Comparison of ENCODE assay signal across 1 cellular context in genomic region chr3:53159415-53160135, GRCh38.
A peak's percentile ranks its signal among the peaks of the same experiment; 100 is the strongest.
TF ChIP-seq lines count a peak whose summit lies in the region.

No MANE protein-coding gene starts in this region.

TF ChIP-seq in HepG2, 621 proteins besides CTCF, POLR2A, EP300 and RAD21 (continued from another document and continues in another):
- TF ChIP-seq, protein P1, sequence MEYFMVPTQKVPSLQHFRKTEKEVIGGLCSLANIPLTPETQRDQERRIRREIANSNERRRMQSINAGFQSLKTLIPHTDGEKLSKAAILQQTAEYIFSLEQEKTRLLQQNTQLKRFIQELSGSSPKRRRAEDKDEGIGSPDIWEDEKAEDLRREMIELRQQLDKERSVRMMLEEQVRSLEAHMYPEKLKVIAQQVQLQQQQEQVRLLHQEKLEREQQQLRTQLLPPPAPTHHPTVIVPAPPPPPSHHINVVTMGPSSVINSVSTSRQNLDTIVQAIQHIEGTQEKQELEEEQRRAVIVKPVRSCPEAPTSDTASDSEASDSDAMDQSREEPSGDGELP (IDR thresholded peaks at IDR 0.05; ENCODE audit: borderline replicate concordance, low read depth): no peak
- TF ChIP-seq RXRA (CRISPR knock-in tag; IDR thresholded peaks at IDR 0.05) (peak; percentile 97), JUNB (CRISPR knock-in tag; IDR thresholded peaks at IDR 0.05; ENCODE audit: borderline replicate concordance) (no peak), ATF6 (CRISPR knock-in tag; conservative IDR thresholded peaks at IDR 0.05) (no peak), ZNF740 (CRISPR knock-in tag; IDR thresholded peaks at IDR 0.05) (no peak), SOX13 (IDR thresholded peaks at IDR 0.05) (peak; percentile 31; the same call in 1 of the 2 replicates), SOX13 (CRISPR knock-in tag; conservative IDR thresholded peaks at IDR 0.05 in 1 of 2, IDR thresholded peaks at IDR 0.05 in 1 of 2) (peak in 1 of 2 experiments; percentile 87; a peak in 2 of 4 replicates), HNRNPH1 (optimal IDR thresholded peaks at IDR 0.05; ENCODE audit: low read depth, low read length) (no peak), ZNF605 (CRISPR knock-in tag; IDR thresholded peaks at IDR 0.05) (peak; percentile 60; the same call in 1 of the 2 replicates), IKZF5 (CRISPR knock-in tag; IDR thresholded peaks at IDR 0.05) (peak; percentile 43; the same call in 1 of the 2 replicates), HNF1B (CRISPR knock-in tag; IDR thresholded peaks at IDR 0.05) (no peak; the same call in 1 of the 2 replicates), WIZ (CRISPR knock-in tag; IDR thresholded peaks at IDR 0.05) (0 out of 2 replicates have a peak, but pooled peaks have one; percentile 2), POLR2G (IDR thresholded peaks at IDR 0.05; ENCODE audit: low read depth, low read length) (peak; percentile 61), ZBTB14 (CRISPR knock-in tag; IDR thresholded peaks at IDR 0.05) (no peak), SRY (CRISPR knock-in tag; IDR thresholded peaks at IDR 0.05) (no peak), ZNF530 (CRISPR knock-in tag; IDR thresholded peaks at IDR 0.05; ENCODE audit: low read depth) (no peak), ARNTL (CRISPR knock-in tag; IDR thresholded peaks at IDR 0.05) (no peak; the same call in 1 of the 2 replicates), ZKSCAN8 (CRISPR knock-in tag; IDR thresholded peaks at IDR 0.05; ENCODE audit: borderline replicate concordance) (0 out of 2 replicates have a peak, but pooled peaks have one; percentile 49), MEF2D (CRISPR knock-in tag; IDR thresholded peaks at IDR 0.05) (0 out of 2 replicates have a peak, but pooled peaks have one; percentile 11), MIER2 (CRISPR knock-in tag; IDR thresholded peaks at IDR 0.05) (no peak; the same call in 1 of the 2 replicates), FOXP4 (CRISPR knock-in tag; IDR thresholded peaks at IDR 0.05) (0 out of 2 replicates have a peak, but pooled peaks have one; percentile 28), SSRP1 (CRISPR knock-in tag; IDR thresholded peaks at IDR 0.05) (no peak)
- TF ChIP-seq, protein P2, sequence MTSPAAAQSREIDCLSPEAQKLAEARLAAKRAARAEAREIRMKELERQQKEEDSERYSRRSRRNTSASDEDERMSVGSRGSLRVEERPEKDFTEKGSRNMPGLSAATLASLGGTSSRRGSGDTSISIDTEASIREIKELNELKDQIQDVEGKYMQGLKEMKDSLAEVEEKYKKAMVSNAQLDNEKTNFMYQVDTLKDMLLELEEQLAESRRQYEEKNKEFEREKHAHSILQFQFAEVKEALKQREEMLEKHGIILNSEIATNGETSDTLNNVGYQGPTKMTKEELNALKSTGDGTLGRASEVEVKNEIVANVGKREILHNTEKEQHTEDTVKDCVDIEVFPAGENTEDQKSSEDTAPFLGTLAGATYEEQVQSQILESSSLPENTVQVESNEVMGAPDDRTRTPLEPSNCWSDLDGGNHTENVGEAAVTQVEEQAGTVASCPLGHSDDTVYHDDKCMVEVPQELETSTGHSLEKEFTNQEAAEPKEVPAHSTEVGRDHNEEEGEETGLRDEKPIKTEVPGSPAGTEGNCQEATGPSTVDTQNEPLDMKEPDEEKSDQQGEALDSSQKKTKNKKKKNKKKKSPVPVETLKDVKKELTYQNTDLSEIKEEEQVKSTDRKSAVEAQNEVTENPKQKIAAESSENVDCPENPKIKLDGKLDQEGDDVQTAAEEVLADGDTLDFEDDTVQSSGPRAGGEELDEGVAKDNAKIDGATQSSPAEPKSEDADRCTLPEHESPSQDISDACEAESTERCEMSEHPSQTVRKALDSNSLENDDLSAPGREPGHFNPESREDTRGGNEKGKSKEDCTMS (CRISPR knock-in tag; conservative IDR thresholded peaks at IDR 0.05): no peak
- TF ChIP-seq, protein P3, sequence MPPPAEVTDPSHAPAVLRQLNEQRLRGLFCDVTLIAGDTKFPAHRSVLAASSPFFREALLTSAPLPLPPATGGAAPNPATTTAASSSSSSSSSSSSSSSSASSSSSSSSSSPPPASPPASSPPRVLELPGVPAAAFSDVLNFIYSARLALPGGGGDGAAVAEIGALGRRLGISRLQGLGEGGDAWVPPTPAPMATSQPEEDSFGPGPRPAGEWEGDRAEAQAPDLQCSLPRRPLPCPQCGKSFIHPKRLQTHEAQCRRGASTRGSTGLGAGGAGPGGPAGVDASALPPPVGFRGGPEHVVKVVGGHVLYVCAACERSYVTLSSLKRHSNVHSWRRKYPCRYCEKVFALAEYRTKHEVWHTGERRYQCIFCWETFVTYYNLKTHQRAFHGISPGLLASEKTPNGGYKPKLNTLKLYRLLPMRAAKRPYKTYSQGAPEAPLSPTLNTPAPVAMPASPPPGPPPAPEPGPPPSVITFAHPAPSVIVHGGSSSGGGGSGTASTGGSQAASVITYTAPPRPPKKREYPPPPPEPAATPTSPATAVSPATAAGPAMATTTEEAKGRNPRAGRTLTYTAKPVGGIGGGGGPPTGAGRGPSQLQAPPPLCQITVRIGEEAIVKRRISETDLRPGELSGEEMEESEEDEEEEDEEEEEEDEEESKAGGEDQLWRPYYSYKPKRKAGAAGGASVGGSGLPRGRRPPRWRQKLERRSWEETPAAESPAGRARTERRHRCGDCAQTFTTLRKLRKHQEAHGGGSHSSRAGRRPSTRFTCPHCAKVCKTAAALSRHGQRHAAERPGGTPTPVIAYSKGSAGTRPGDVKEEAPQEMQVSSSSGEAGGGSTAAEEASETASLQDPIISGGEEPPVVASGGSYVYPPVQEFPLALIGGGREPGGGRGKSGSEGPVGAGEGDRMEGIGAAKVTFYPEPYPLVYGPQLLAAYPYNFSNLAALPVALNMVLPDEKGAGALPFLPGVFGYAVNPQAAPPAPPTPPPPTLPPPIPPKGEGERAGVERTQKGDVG (CRISPR knock-in tag; IDR thresholded peaks at IDR 0.05; ENCODE audit: borderline replicate concordance): no peak
- TF ChIP-seq, protein P4, sequence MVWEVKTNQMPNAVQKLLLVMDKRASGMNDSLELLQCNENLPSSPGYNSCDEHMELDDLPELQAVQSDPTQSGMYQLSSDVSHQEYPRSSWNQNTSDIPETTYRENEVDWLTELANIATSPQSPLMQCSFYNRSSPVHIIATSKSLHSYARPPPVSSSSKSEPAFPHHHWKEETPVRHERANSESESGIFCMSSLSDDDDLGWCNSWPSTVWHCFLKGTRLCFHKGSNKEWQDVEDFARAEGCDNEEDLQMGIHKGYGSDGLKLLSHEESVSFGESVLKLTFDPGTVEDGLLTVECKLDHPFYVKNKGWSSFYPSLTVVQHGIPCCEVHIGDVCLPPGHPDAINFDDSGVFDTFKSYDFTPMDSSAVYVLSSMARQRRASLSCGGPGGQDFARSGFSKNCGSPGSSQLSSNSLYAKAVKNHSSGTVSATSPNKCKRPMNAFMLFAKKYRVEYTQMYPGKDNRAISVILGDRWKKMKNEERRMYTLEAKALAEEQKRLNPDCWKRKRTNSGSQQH (CRISPR knock-in tag; IDR thresholded peaks at IDR 0.05; ENCODE audit: low read depth): peak; percentile 51; the same call in 1 of the 2 replicates
- TF ChIP-seq, protein P5, sequence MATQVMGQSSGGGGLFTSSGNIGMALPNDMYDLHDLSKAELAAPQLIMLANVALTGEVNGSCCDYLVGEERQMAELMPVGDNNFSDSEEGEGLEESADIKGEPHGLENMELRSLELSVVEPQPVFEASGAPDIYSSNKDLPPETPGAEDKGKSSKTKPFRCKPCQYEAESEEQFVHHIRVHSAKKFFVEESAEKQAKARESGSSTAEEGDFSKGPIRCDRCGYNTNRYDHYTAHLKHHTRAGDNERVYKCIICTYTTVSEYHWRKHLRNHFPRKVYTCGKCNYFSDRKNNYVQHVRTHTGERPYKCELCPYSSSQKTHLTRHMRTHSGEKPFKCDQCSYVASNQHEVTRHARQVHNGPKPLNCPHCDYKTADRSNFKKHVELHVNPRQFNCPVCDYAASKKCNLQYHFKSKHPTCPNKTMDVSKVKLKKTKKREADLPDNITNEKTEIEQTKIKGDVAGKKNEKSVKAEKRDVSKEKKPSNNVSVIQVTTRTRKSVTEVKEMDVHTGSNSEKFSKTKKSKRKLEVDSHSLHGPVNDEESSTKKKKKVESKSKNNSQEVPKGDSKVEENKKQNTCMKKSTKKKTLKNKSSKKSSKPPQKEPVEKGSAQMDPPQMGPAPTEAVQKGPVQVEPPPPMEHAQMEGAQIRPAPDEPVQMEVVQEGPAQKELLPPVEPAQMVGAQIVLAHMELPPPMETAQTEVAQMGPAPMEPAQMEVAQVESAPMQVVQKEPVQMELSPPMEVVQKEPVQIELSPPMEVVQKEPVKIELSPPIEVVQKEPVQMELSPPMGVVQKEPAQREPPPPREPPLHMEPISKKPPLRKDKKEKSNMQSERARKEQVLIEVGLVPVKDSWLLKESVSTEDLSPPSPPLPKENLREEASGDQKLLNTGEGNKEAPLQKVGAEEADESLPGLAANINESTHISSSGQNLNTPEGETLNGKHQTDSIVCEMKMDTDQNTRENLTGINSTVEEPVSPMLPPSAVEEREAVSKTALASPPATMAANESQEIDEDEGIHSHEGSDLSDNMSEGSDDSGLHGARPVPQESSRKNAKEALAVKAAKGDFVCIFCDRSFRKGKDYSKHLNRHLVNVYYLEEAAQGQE (IDR thresholded peaks at IDR 0.05; ENCODE audit: borderline replicate concordance in 1 of 2, low read depth in 1 of 2, low read length in 2 of 2): 0 out of 4 replicates have a peak, but pooled peaks of 1 of the 2 experiments have one; percentile 25
- TF ChIP-seq, protein P6, sequence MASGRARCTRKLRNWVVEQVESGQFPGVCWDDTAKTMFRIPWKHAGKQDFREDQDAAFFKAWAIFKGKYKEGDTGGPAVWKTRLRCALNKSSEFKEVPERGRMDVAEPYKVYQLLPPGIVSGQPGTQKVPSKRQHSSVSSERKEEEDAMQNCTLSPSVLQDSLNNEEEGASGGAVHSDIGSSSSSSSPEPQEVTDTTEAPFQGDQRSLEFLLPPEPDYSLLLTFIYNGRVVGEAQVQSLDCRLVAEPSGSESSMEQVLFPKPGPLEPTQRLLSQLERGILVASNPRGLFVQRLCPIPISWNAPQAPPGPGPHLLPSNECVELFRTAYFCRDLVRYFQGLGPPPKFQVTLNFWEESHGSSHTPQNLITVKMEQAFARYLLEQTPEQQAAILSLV (CRISPR knock-in tag; IDR thresholded peaks at IDR 0.05; ENCODE audit: borderline replicate concordance): no peak
